ENCODE assay signal across 9 cellular contexts in genomic region chr9:111891910-111892499, GRCh38. TPM values are rescaled to one million over a fixed set of nuclear protein-coding genes. Genes with fewer than 3 reads are reported as not detected.
DNase-seq lines count a peak whose midpoint lies in the region; ATAC-seq and TF ChIP-seq lines count a peak whose summit lies in the region.
"Had no signal": no experiment of that assay in that cellular context is flagged by ENCODE, and none has a peak within 500 bp of the region (broad histone marks: within the 10 kb centered on the region; RNA-seq: fewer than 3 reads in every experiment).

No MANE protein-coding gene starts in this region.

- no peak overlapping the region for H3K27ac Mint-ChIP-seq in activated CD4-positive, alpha-beta memory T cell treated with anti-CD3 and anti-CD28 coated beads, Interleukin-2, amount 10 ng/mL, durations not matched to agents 7 days and 5 days

- no peaks in the 10 kb centered on the region for H4K20me1 ChIP-seq in PC-9 (ENCODE audit: insufficient read depth)

- CTCF ChIA-PET in PC-9 (lab: Charles Lee), result interaction anchor here (0.5 to 0.7 kb wide), 3 partner anchors 66 to 205 kb away, joined by 3 to 8 read pairs (median 5); no protein-coding TSS in a partner anchor
- CTCF ChIA-PET in activated CD4-positive, alpha-beta memory T cell treated with anti-CD3 and anti-CD28 coated beads, Interleukin-2, amount 10 ng/mL, durations not matched to agents 7 days and 5 days (lab: Charles Lee), result interaction anchor here (1.3 kb wide), 2 partner anchors 15 to 182 kb away, joined by 3 to 5 read pairs; no protein-coding TSS in a partner anchor

- H3K27me3 Mint-ChIP-seq in activated CD4-positive, alpha-beta memory T cell treated with anti-CD3 and anti-CD28 coated beads, Interleukin-2, amount 10 ng/mL, durations not matched to agents 7 days and 5 days, result no peaks in the 10 kb centered on the region

- peak overlapping the region; percentile 56 for H3K4me2 ChIP-seq in PC-9

- H3K4me3 ChIP-seq in PC-9, result no peak overlapping the region

- no peaks in the 10 kb centered on the region for H3K9me2 ChIP-seq in PC-9 (ENCODE audit: insufficient read depth)

- DNase-seq in PC-9 (peak; percentile 87 to 88), kidney tubule cell (ENCODE audit: low spot score) (peak; percentile 43), T-helper 9 cell (no peak), dermis blood vessel endothelial cell (no peak), NCI-H226 (no peak)
- DNase-seq in activated CD4-positive, alpha-beta memory T cell treated with anti-CD3 and anti-CD28 coated beads, Interleukin-2, amount 10 ng/mL, durations not matched to agents 7 days and 5 days, result no peak
- DNase-seq: activated CD4-positive, CD25-positive, alpha-beta regulatory T cell had no signal

- peak overlapping the region; percentile 60 for H3K27ac ChIP-seq in C4-2B
- peak overlapping the region; percentile 62 for H3K27ac ChIP-seq in PC-9

- no peaks in the 10 kb centered on the region for H3K9me3 Mint-ChIP-seq in activated CD4-positive, alpha-beta memory T cell treated with anti-CD3 and anti-CD28 coated beads, Interleukin-2, amount 10 ng/mL, durations not matched to agents 7 days and 5 days

- POLR2A ChIA-PET in PC-9 (lab: Charles Lee; ENCODE audit: unreplicated experiment), result interaction anchor here (0.5 to 0.7 kb wide), 8 partner anchors 8 to 1348 kb away, joined by 3 to 13 read pairs (median 4); no protein-coding TSS in a partner anchor
- POLR2A ChIA-PET in activated CD4-positive, alpha-beta memory T cell treated with anti-CD3 and anti-CD28 coated beads, Interleukin-2, amount 10 ng/mL, durations not matched to agents 7 days and 5 days (lab: Charles Lee), result interaction anchor here (1.2 to 1.6 kb wide), 2 partner anchors 11 to 31 kb away, joined by 3 to 4 read pairs; no protein-coding TSS in a partner anchor

- H2AFZ ChIP-seq in PC-9, result no peak overlapping the region

- ATAC-seq in GM21786 (IDR thresholded peaks at IDR 0.05; ENCODE audit: unreplicated experiment), result peak; percentile 28

- peaks cover 19% of the 10 kb centered on the region for H3K4me1 Mint-ChIP-seq in activated CD4-positive, alpha-beta memory T cell treated with anti-CD3 and anti-CD28 coated beads, Interleukin-2, amount 10 ng/mL, durations not matched to agents 7 days and 5 days

- H3K36me3 ChIP-seq in PC-9 (ENCODE audit: low read depth), result no peaks in the 10 kb centered on the region

- H3K4me3 Mint-ChIP-seq in activated CD4-positive, alpha-beta memory T cell treated with anti-CD3 and anti-CD28 coated beads, Interleukin-2, amount 10 ng/mL, durations not matched to agents 7 days and 5 days, result no peak overlapping the region

- no peaks in the 10 kb centered on the region for H3K9me3 ChIP-seq in PC-9 (ENCODE audit: insufficient read depth, low read depth)

- peaks cover 16% of the 10 kb centered on the region for H3K79me2 ChIP-seq in PC-9 (ENCODE audit: low read depth)

- H3K4me1 ChIP-seq in PC-9 (replicated peaks; ENCODE audit: insufficient read depth), result peaks cover 44% of the 10 kb centered on the region

- no peak for TF ChIP-seq CTCF in C4-2B (conservative IDR thresholded peaks at IDR 0.05)
- no peak for TF ChIP-seq CTCF in PC-9 (conservative IDR thresholded peaks at IDR 0.05)

- intact Hi-C loops in PC-9 (cut with micrococcal nuclease; ENCODE audit: unreplicated experiment), result loop anchor here (1.0 to 10.0 kb wide), 5 partner anchors 35 to 483 kb away; no protein-coding TSS in a partner anchor

- no TSS peak for BruUV-seq in PC-9 (replicated peaks; lab: Mats Ljungman, UMichigan)

- peaks cover 26% of the 10 kb centered on the region for H3F3A ChIP-seq in PC-9 (ENCODE audit: insufficient read depth, low read depth)

- no peaks in the 10 kb centered on the region for H3K27me3 ChIP-seq in PC-9 (ENCODE audit: insufficient read depth, low read depth)

- H3K36me3 Mint-ChIP-seq in activated CD4-positive, alpha-beta memory T cell treated with anti-CD3 and anti-CD28 coated beads, Interleukin-2, amount 10 ng/mL, durations not matched to agents 7 days and 5 days (ENCODE audit: low read depth), result no peaks in the 10 kb centered on the region

RNA-seq across cellular contexts. Expression of gene UGCG, which starts 4.6 kb away (rescaled TPM):
- total RNA-seq in PC-9 (2021) (79.8 and 88.7 TPM in 2 replicates), dermis blood vessel endothelial cell (63.8 and 112 TPM in 2 replicates)
- 10 to 100 TPM; 20.9 to 21.4 TPM for total RNA-seq in activated CD4-positive, alpha-beta memory T cell treated with anti-CD3 and anti-CD28 coated beads, Interleukin-2, amount 10 ng/mL, durations not matched to agents 7 days and 5 days

Comparison
In these comparisons a context has a peak if more than half of its experiments do, and no peak if none do; other contexts are left out.
1. DNase-seq: peak in PC-9 (2 of 2) and kidney tubule cell (single experiment); none in activated CD4-positive, alpha-beta memory T cell treated with anti-CD3 and anti-CD28 coated beads, Interleukin-2, amount 10 ng/mL, durations not matched to agents 7 days and 5 days (single experiment), T-helper 9 cell (single experiment), dermis blood vessel endothelial cell (single experiment) and NCI-H226 (single experiment).